Comparison of ENCODE assay signal across 3 cellular contexts in the genomic region with DNA sequence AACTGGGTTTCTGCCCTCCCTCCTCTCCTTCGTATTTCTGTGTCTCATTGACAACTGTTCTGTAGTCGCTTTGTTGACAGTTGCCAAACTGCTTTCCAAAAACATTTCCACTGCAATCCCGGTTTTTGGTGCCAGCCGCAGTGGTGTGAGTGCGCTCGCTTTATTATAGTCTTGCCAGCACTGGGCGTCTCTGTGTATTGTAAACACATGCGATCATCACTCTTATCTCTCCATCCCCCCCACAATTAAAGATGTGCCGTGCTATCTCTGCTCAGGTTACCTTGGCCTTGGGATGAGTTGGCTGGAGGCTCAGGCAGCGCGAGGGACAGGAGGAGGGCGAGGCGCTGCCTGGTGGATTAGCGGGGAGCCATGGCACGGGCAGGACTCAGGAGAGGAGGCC. TPM values are rescaled to one million over a fixed set of nuclear protein-coding genes. Genes with fewer than 3 reads are reported as not detected.
"Had no signal": no experiment of that assay in that cellular context is flagged by ENCODE, and none has a peak within 500 bp of the region (broad histone marks: within the 10 kb centered on the region; RNA-seq: fewer than 3 reads in every experiment).

No MANE protein-coding gene starts in this region.

RNA-seq across cellular contexts. Expression of a gene that starts 25.9 kb away (rescaled TPM):
- total RNA-seq: LHCN-M2, M059J, MCF 10A had no signal
